ENCODE assay signal across 8 cellular contexts in the genomic region with DNA sequence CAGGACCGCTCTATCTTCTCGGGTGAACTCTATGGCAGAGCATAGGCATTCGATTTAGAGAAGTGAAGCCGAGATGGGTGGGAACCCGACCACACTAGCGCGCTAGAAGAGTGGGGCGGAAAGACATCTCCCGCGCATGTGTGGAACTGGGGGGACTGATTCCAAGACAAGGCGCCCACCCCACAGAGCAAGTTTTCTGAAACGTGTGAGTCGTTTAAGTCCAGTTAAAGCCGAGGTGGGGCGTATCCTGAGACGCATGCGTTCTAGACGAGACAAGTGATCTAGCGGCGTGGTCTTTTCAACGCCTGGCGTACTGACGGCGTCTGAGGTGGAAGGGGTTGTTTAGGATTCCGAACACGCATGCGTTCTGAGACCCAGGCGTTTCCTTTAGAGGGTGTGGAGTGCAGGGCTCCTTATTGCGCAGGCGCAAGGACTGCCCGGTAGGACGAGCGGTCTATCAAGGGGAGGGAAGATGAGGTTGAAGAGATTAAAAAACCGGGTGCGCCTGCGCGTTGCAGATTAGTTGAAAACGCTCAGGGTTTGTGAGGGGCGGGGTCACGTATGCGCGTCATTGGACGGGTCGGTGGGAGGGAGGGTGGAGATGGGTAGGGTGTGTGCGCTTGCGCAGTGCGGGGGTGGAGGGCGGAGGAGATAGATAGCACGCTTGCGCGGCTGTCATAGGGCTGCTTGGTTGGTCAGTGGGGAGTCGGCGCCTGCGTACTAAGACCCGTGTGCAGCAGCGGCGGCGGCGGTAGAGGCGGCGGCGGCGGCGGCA. TPM values are rescaled to one million over a fixed set of nuclear protein-coding genes. Genes with fewer than 3 reads are reported as not detected.
DNase-seq lines count a peak whose midpoint lies in the region; ATAC-seq, FAIRE-seq and TF ChIP-seq lines count a peak whose summit lies in the region.

Gene EIF5A, plus strand, starts transcription at position 718 of the 775 bp plus-strand sequence. CDS start 2,008 bp downstream, outside the sequence.

- H3K9me3 Mint-ChIP-seq in type B pancreatic cell, result no peaks in the 10 kb centered on the region

- whole genome bisulfite sequencing in adrenal gland, 4 donors, result 0% methylated on average over 35 to 64 of the region's 64 CpGs

- peaks cover 0 to 27% of the 10 kb centered on the region in 2 donors for H3K36me3 ChIP-seq in adrenal gland (replicated peaks in 1 of 2)

- peak; percentile 74 for ATAC-seq in HG02840 (IDR thresholded peaks at IDR 0.05; ENCODE audit: low FRiP score, unreplicated experiment)

- H3K27ac ChIP-seq in adrenal gland, result peak within 1 kb of the TSS; percentile 97 to 100 (median 99)

- peak within 1 kb of the TSS; percentile 99 for H3K27ac Mint-ChIP-seq in type B pancreatic cell

- H3K27me3 Mint-ChIP-seq in type B pancreatic cell, result no peaks in the 10 kb centered on the region

- peaks cover 26% of the 10 kb centered on the region for H3K36me3 Mint-ChIP-seq in type B pancreatic cell

- no peaks in the 10 kb centered on the region for H3K9me3 ChIP-seq in adrenal gland (replicated peaks in 1 of 3)

- DNase-seq in GM12891 (ENCODE audit: insufficient read length, low spot score) (peak; percentile 90), NCI-H146 (lab: John Stamatoyannopoulos, UW) (peak; percentile 100), T-helper 1 cell (peak; percentile 100), adrenal gland (peak; percentile 100), cardiac septum (ENCODE audit: low spot score) (peak; percentile 100), pons (ENCODE audit: low spot score) (peak; percentile 100), type B pancreatic cell (ENCODE audit: extremely low spot score, unreplicated experiment) (peak; percentile 100)

- peak within 1 kb of the TSS; percentile 98 for H3K4me3 Mint-ChIP-seq in type B pancreatic cell

- peaks cover 24% of the 10 kb centered on the region for H3K4me1 Mint-ChIP-seq in type B pancreatic cell (ENCODE audit: unreplicated experiment)

- H3K27me3 ChIP-seq in adrenal gland, result no peaks in the 10 kb centered on the region

- TF ChIP-seq CTCF in adrenal gland (IDR thresholded peaks at IDR 0.05) (no peak), type B pancreatic cell (conservative IDR thresholded peaks at IDR 0.05) (no peak)

- peak; percentile 82 for TF ChIP-seq POLR2A in GM12891 (IDR thresholded peaks at IDR 0.05; ENCODE audit: low read depth, low read length)
- TF ChIP-seq POLR2A in adrenal gland (IDR thresholded peaks at IDR 0.05), result peak; percentile 95 to 97

- peak; percentile 100 for FAIRE-seq in GM12891 (lab: Jason Lieb, UNC)

- peak within 1 kb of the TSS; percentile 78 to 98 (median 86) for H3K4me3 ChIP-seq in adrenal gland

- intact Hi-C loops in adrenal gland (cut with DNase I) (no loop called here), cardiac septum (cut with DNase I) (loop anchor here (5.0 kb wide), 2 partner anchors 40 to 70 kb away; partner anchors contain the start of gene PHF23)

- peaks cover 9 to 30% of the 10 kb centered on the region in 2 donors for H3K4me1 ChIP-seq in adrenal gland (replicated peaks in 1 of 2)

TF ChIP-seq in GM12891, 5 proteins besides CTCF, POLR2A, EP300 and RAD21:
- peak; percentile 9; the same call in 1 of the 2 replicates for TF ChIP-seq POU2F2 (IDR thresholded peaks at IDR 0.05; ENCODE audit: low read depth, low read length)
- peak; percentile 87 for TF ChIP-seq SPI1 (IDR thresholded peaks at IDR 0.05; ENCODE audit: low read depth, low read length)
- peak; percentile 87 for TF ChIP-seq TAF1 (IDR thresholded peaks at IDR 0.05; ENCODE audit: low read depth, low read length)
- TF ChIP-seq POLR2AphosphoS5 (IDR thresholded peaks at IDR 0.05; ENCODE audit: low read depth, low read length), result peak; percentile 82
- no peak for TF ChIP-seq PAX5 (IDR thresholded peaks at IDR 0.05; ENCODE audit: insufficient read depth, low read length, severe bottlenecking)

RNA-seq across cellular contexts. Expression of gene EIF5A, which starts in this region (rescaled TPM):
- polyA plus RNA-seq in GM12891 (2012; ENCODE audit: low read depth, missing spikeins), result 646 TPM
- total RNA-seq in adrenal gland (100 to 1,000 TPM; 110 to 666 (median 239) TPM), cardiac septum (263 TPM), type B pancreatic cell (ENCODE audit: low replicate concordance) (454 and 510 TPM in 2 replicates)
- polyA plus RNA-seq in adrenal gland, result 100 to 1,000 TPM; 469 to 594 (median 589) TPM

Comparison
In these comparisons a context has a peak if more than half of its experiments do, and no peak if none do; other contexts are left out.
1. Peak in every context shown above with its lines: DNase-seq, ATAC-seq, H3K4me3 ChIP-seq and H3K27ac ChIP-seq.